In genomic region chr15:98292442-98293240, GRCh38 we compare ENCODE assay signal across 9 cellular contexts.
DNase-seq lines count a peak whose midpoint lies in the region; ATAC-seq, FAIRE-seq and TF ChIP-seq lines count a peak whose summit lies in the region.
"Had no signal": no experiment of that assay in that cellular context is flagged by ENCODE, and none has a peak within 500 bp of the region (broad histone marks: within the 10 kb centered on the region; RNA-seq: fewer than 3 reads in every experiment).

No MANE protein-coding gene starts in this region.

- ATAC-seq in A549: peak; percentile 84 to 97
- peak; percentile 68 for ATAC-seq in HG03135 (IDR thresholded peaks at IDR 0.05; ENCODE audit: unreplicated experiment)
- ATAC-seq in PC-3: peak; percentile 51; the same call in 1 of the 2 replicates
- peak; percentile 98 for ATAC-seq in HepG2
- no peak for ATAC-seq in GM19324 (IDR thresholded peaks at IDR 0.05; ENCODE audit: low FRiP score, unreplicated experiment)

- WGBS in A549 (ENCODE audit: missing lambda C conversion rate): 31% methylated on average over 46 of the region's 46 CpGs
- 38% methylated on average over 36 of the region's 46 CpGs for WGBS in HepG2 (ENCODE audit: low lambda C conversion rate)
- 2 to 3% methylated on average over 24 to 35 of the region's 46 CpGs for WGBS in thyroid gland, 2 donors

- peak overlapping the region; percentile 5; the same call in 1 of the 3 replicates for H3K4me2 ChIP-seq in A549
- H3K4me2 ChIP-seq in PC-3 (ENCODE audit: low read length): no peak overlapping the region
- H3K4me2 ChIP-seq in HepG2 (ENCODE audit: low read depth, low read length): no peak overlapping the region

- POLR2A ChIA-PET in A549 (lab: Yijun Ruan, JAX) (no interaction called here), PC-3 (lab: Charles Lee; ENCODE audit: unreplicated experiment) (no interaction called here), HepG2 (lab: Yijun Ruan, JAX) (no interaction called here)

- in situ Hi-C loops in T47D (cut with HindIII; ENCODE audit: low pct_unique_long_range_greater_than_20kb, low sequenced_read_pairs) (no loop called here), HepG2 (cut with HindIII; ENCODE audit: extremely low pct_ligation_motif_present, low pct_unique_long_range_greater_than_20kb) (loop anchor here (10.0 kb wide), 1 partner anchor 388 kb away; no protein-coding TSS in a partner anchor)

- TF ChIP-seq EP300 in A549 (IDR thresholded peaks at IDR 0.05) (no peak), HepG2 (IDR thresholded peaks at IDR 0.05; ENCODE audit: low read depth in 2 of 2, low read length in 2 of 2) (no peak), HepG2 (CRISPR knock-in tag; IDR thresholded peaks at IDR 0.05; ENCODE audit: borderline replicate concordance) (no peak)

- H3K9ac ChIP-seq in PC-3 (ENCODE audit: low read length) (no peak overlapping the region), HepG2 (ENCODE audit: insufficient read depth, low read depth, low read length) (no peak overlapping the region)

- DNase-seq in A549 (ENCODE audit: low read depth in 1 of 2, low spot score in 1 of 2): peak; percentile 56 to 74
- DNase-seq in PC-3: peak; percentile 38
- DNase-seq in T47D (ENCODE audit: low read depth in 1 of 2, low spot score in 1 of 2): peak; percentile 39 to 58
- DNase-seq in HepG2 (ENCODE audit: low spot score): peak; percentile 27
- peak; percentile 23 to 41 for DNase-seq in thyroid gland

- TF ChIP-seq CTCF in A549 (IDR thresholded peaks at IDR 0.05): peak; percentile 66
- peak; percentile 86 for TF ChIP-seq CTCF in GM12874 (IDR thresholded peaks at IDR 0.05; ENCODE audit: insufficient read depth, low read depth, low read length)
- TF ChIP-seq CTCF in PC-3 (conservative IDR thresholded peaks at IDR 0.05; ENCODE audit: low read depth, low read length): peak; percentile 73
- TF ChIP-seq CTCF in HepG2 (CRISPR knock-in tag; IDR thresholded peaks at IDR 0.05): peak; percentile 79
- TF ChIP-seq CTCF in thyroid gland (IDR thresholded peaks at IDR 0.05): peak in 4 of 6 experiments; percentile 29 to 58 (median 36)

- no peak overlapping the region for H3K4me3 ChIP-seq in A549
- H3K4me3 ChIP-seq in PC-3 (ENCODE audit: low read length): no peak overlapping the region
- no peak overlapping the region for H3K4me3 ChIP-seq in HepG2 (replicated peaks in 1 of 3; ENCODE audit: insufficient read depth in 1 of 3, low read depth in 2 of 3, low read length in 3 of 3)
- no peak overlapping the region for H3K4me3 ChIP-seq in thyroid gland (replicated peaks in 1 of 3)

- H3K27me3 ChIP-seq in PC-3 (ENCODE audit: low read length) (peaks cover 61% of the 10 kb centered on the region), HepG2 (ENCODE audit: control insufficient read depth in 1 of 2, insufficient read depth in 2 of 2, low read length in 2 of 2) (peaks cover 5 to 27% of the 10 kb centered on the region in 2 experiments), thyroid gland (no peaks in the 10 kb centered on the region)

- H3K27ac ChIP-seq in A549: no peak overlapping the region
- H3K27ac ChIP-seq in PC-3 (ENCODE audit: low read length): no peak overlapping the region
- H3K27ac ChIP-seq in HepG2 (ENCODE audit: extremely low read length, insufficient read depth, low read length): no peak overlapping the region
- H3K27ac ChIP-seq in thyroid gland: no peak overlapping the region
- H3K27ac ChIP-seq: neutrophil had no signal

- TF ChIP-seq RAD21 in A549 (conservative IDR thresholded peaks at IDR 0.05 in 1 of 2, IDR thresholded peaks at IDR 0.05 in 1 of 2) (peak; percentile 34 to 36; a peak in 3 of 5 replicates), HepG2 (CRISPR knock-in tag; IDR thresholded peaks at IDR 0.05) (no peak)

- FAIRE-seq in A549 (lab: Jason Lieb, UNC): peak; percentile 85
- FAIRE-seq in HepG2 (lab: Jason Lieb, UNC): peak; percentile 28

- H4K20me1 ChIP-seq in PC-3 (ENCODE audit: low read length) (no peaks in the 10 kb centered on the region), HepG2 (ENCODE audit: insufficient read depth, low read length) (no peaks in the 10 kb centered on the region)

- H3F3A ChIP-seq in PC-3 (ENCODE audit: low read length, unreplicated experiment): no peaks in the 10 kb centered on the region

- H3K4me1 ChIP-seq in A549 (no peaks in the 10 kb centered on the region), PC-3 (ENCODE audit: insufficient read depth, low read length) (no peaks in the 10 kb centered on the region), HepG2 (ENCODE audit: insufficient read depth, low read length) (no peaks in the 10 kb centered on the region), thyroid gland (no peaks in the 10 kb centered on the region)

- H3K9me3 ChIP-seq in A549: no peaks in the 10 kb centered on the region
- H3K9me3 ChIP-seq in PC-3 (ENCODE audit: low read length): no peaks in the 10 kb centered on the region
- no peaks in the 10 kb centered on the region for H3K9me3 ChIP-seq in HepG2 (ENCODE audit: low read length)
- H3K9me3 ChIP-seq in thyroid gland: no peaks in the 10 kb centered on the region
- H3K9me3 ChIP-seq: neutrophil had no signal

- intact Hi-C loops in PC-3 (cut with micrococcal nuclease) (loop anchor here (10.0 kb wide), 1 partner anchor 388 kb away; no protein-coding TSS in a partner anchor), HepG2 (cut with micrococcal nuclease; ENCODE audit: unreplicated experiment) (loop anchor here (1.0 kb wide), 1 partner anchor 129 kb away; no protein-coding TSS in a partner anchor), thyroid gland (cut with DNase I) (no loop called here)

- CTCF ChIA-PET in A549 (lab: Yijun Ruan, JAX) (interaction anchor here (0.6 to 2.1 kb wide), 23 partner anchors 10 to 1047 kb away, joined by 3 to 12 read pairs (median 4); no protein-coding TSS in a partner anchor), PC-3 (lab: Charles Lee) (no interaction called here), HepG2 (lab: Yijun Ruan, JAX; ENCODE audit: low intra/inter-chr PET ratio, low total read pairs) (interaction anchor here (1.4 kb wide), 1 partner anchor 129 kb away, joined by 7 read pairs; no protein-coding TSS in a partner anchor)

- no peak for TF ChIP-seq POLR2A in A549 (IDR thresholded peaks at IDR 0.05; ENCODE audit: low read length)
- TF ChIP-seq POLR2A in HepG2 (IDR thresholded peaks at IDR 0.05; ENCODE audit: insufficient read depth in 1 of 2, low read depth in 2 of 2, low read length in 2 of 2): no peak
- TF ChIP-seq POLR2A in thyroid gland (IDR thresholded peaks at IDR 0.05): no peak

- H3K79me2 ChIP-seq in PC-3 (ENCODE audit: low read length): no peaks in the 10 kb centered on the region
- no peaks in the 10 kb centered on the region for H3K79me2 ChIP-seq in HepG2 (ENCODE audit: insufficient read depth, low read length)

- H3K36me3 ChIP-seq in PC-3 (ENCODE audit: low read depth, low read length): no peaks in the 10 kb centered on the region
- no peaks in the 10 kb centered on the region for H3K36me3 ChIP-seq in HepG2 (replicated peaks in 1 of 2; ENCODE audit: control insufficient read depth in 1 of 2, insufficient read depth in 2 of 2, low read length in 2 of 2)
- no peaks in the 10 kb centered on the region for H3K36me3 ChIP-seq in thyroid gland
- H3K36me3 ChIP-seq: neutrophil had no signal

- H3K9me2 ChIP-seq in PC-3 (replicated peaks; ENCODE audit: low read length): no peaks in the 10 kb centered on the region

- BruUV-seq in PC-3 (replicated peaks; lab: Mats Ljungman, UMichigan) (no TSS peak), HepG2 (replicated peaks; lab: Mats Ljungman, UMichigan) (no TSS peak)

- no peak overlapping the region for H2AFZ ChIP-seq in PC-3 (ENCODE audit: low read length)
- no peak overlapping the region for H2AFZ ChIP-seq in HepG2 (ENCODE audit: low read length)

TF ChIP-seq in A549, 52 proteins besides CTCF, POLR2A, EP300 and RAD21:
- TF ChIP-seq SMC3 (IDR thresholded peaks at IDR 0.05) (0 out of 3 replicates have a peak, but pooled peaks have one; percentile 32), HES2 (IDR thresholded peaks at IDR 0.05) (no peak), TP53 (CRISPR knock-in tag; IDR thresholded peaks at IDR 0.05) (no peak)
TF ChIP-seq in A549: peak in this region for 1.

TF ChIP-seq in HepG2, 621 proteins besides CTCF, POLR2A, EP300 and RAD21 (continues in another document):
- TF ChIP-seq SIN3B (IDR thresholded peaks at IDR 0.05; ENCODE audit: low read length): no peak
- no peak for TF ChIP-seq ZNF329 (CRISPR knock-in tag; IDR thresholded peaks at IDR 0.05; ENCODE audit: low read depth)
- TF ChIP-seq TEAD3 (CRISPR knock-in tag; optimal IDR thresholded peaks at IDR 0.05; ENCODE audit: borderline replicate concordance): peak; percentile 40
- TF ChIP-seq ZNF3 (CRISPR knock-in tag; IDR thresholded peaks at IDR 0.05): no peak
- no peak for TF ChIP-seq SMAD9 (CRISPR knock-in tag; IDR thresholded peaks at IDR 0.05)
- TF ChIP-seq XRCC5 (optimal IDR thresholded peaks at IDR 0.05; ENCODE audit: low read length): peak; percentile 27
- TF ChIP-seq SMC3 (IDR thresholded peaks at IDR 0.05; ENCODE audit: low read length): 0 out of 2 replicates have a peak, but pooled peaks have one; percentile 20
- TF ChIP-seq ZBTB26 (CRISPR knock-in tag; IDR thresholded peaks at IDR 0.05; ENCODE audit: borderline replicate concordance): no peak
- TF ChIP-seq POLR2AphosphoS5 (IDR thresholded peaks at IDR 0.05; ENCODE audit: low read depth, low read length): no peak
- no peak for TF ChIP-seq U2AF2 (IDR thresholded peaks at IDR 0.05; ENCODE audit: low read depth, low read length)
- TF ChIP-seq SALL1 (CRISPR knock-in tag; IDR thresholded peaks at IDR 0.05): no peak
- TF ChIP-seq KDM2A (CRISPR knock-in tag; IDR thresholded peaks at IDR 0.05; ENCODE audit: borderline replicate concordance, low read depth): peak; percentile 32; the same call in 1 of the 2 replicates
- no peak for TF ChIP-seq PPARG (CRISPR knock-in tag; conservative IDR thresholded peaks at IDR 0.05)
- no peak for TF ChIP-seq TARDBP (CRISPR knock-in tag; IDR thresholded peaks at IDR 0.05)
- no peak for TF ChIP-seq GATA4 (IDR thresholded peaks at IDR 0.05; ENCODE audit: borderline replicate concordance, low read depth)

Comparison
In these comparisons a context has a peak if more than half of its experiments do, and no peak if none do; other contexts are left out.
1. Of the 38 proteins assayed by ChIP-seq in both HepG2 and A549: peak only in HepG2: none; only in A549: RAD21; in both: CTCF and SMC3; in neither: 35.